22 cellular contexts compared by ENCODE assay signal in genomic region chr12:14607561-14607960, GRCh38. TPM values are rescaled to one million over a fixed set of nuclear protein-coding genes. Genes with fewer than 3 reads are reported as not detected.
A peak's percentile ranks its signal among the peaks of the same experiment; 100 is the strongest.
DNase-seq lines count a peak whose midpoint lies in the region; ATAC-seq, FAIRE-seq and TF ChIP-seq lines count a peak whose summit lies in the region.
"Had no signal": no experiment of that assay in that cellular context is flagged by ENCODE, and none has a peak within 500 bp of the region (broad histone marks: within the 10 kb centered on the region; RNA-seq: fewer than 3 reads in every experiment).

No MANE protein-coding gene starts in this region.

- H3K36me3 ChIP-seq in spleen, result no peaks in the 10 kb centered on the region
- H3K36me3 ChIP-seq: SJCRH30 had no signal

- peaks cover 0 to 89% (median 80%) of the 10 kb centered on the region in 8 donors for H3K9me3 ChIP-seq in spleen

- FAIRE-seq in GM19239 (lab: Jason Lieb, UNC), result no peak
- FAIRE-seq: GM12878 had no signal

- no peaks in the 10 kb centered on the region for H3K27me3 ChIP-seq in spleen (replicated peaks in 1 of 7)
- H3K27me3 ChIP-seq: SJCRH30 had no signal

- no peak for TF ChIP-seq POLR2A in spleen (IDR thresholded peaks at IDR 0.05)

- peaks cover 0 to 7% (median 0%) of the 10 kb centered on the region in 6 donors for H3K4me1 ChIP-seq in spleen
- H3K4me1 ChIP-seq: SJCRH30 had no signal

- peak overlapping the region in 5 of 8 donors; percentile 3 to 75 (median 53) for H3K27ac ChIP-seq in spleen
- H3K27ac ChIP-seq: SJCRH30 had no signal

- intact Hi-C loops in spleen (cut with DNase I; ENCODE audit: low total_unique reads), result no loop called here

- no peak for TF ChIP-seq CTCF in spleen (IDR thresholded peaks at IDR 0.05 in 8 of 11, conservative IDR thresholded peaks at IDR 0.05 in 3 of 11)

- DNase-seq in Kasumi-1 (lab: John Stamatoyannopoulos, UW) (peak; percentile 19), NOMO-1 treated with DMSO at 0.1 percent for 48 hours (lab: John Stamatoyannopoulos, UW; ENCODE audit: unreplicated experiment) (peak; percentile 92), SKM-1 (lab: John Stamatoyannopoulos, UW; ENCODE audit: unreplicated experiment) (peak; percentile 52), spleen (no peak), GM19239 (ENCODE audit: insufficient read length, low spot score) (no peak), NK-92 (lab: John Stamatoyannopoulos, UW; ENCODE audit: unreplicated experiment) (no peak)
- DNase-seq: Caco-2; CD4-positive, alpha-beta memory T cell; DMS 273 treated with DMSO at 0.1 percent for 48 hours; DMS79 treated with DMSO at 0.1 percent for 48 hours; GOT3; NCI-H1092 treated with DMSO at 0.1 percent for 48 hours; NCI-H146; NCI-H2029 treated with DMSO at 0.1 percent for 48 hours; NCI-H226; NCI-H524; NCI-H774; SJCRH30 had no signal

- no peak overlapping the region for H3K4me3 ChIP-seq in spleen
- H3K4me3 ChIP-seq: GM12878, SJCRH30 had no signal

- no peak for ATAC-seq in GM18520 (IDR thresholded peaks at IDR 0.05; ENCODE audit: unreplicated experiment)
- ATAC-seq: GM12878, HCT116 had no signal

RNA-seq across cellular contexts. Expression of gene PLBD1, which starts 39.9 kb away (rescaled TPM):
- total RNA-seq in spleen, result 10 to 100 TPM; 26.8 to 83.2 (median 36.3) TPM
- polyA plus RNA-seq in spleen, result 1 to 10 TPM; 3.1 to 8.3 (median 5.5) TPM
- total RNA-seq: A673, SJCRH30 had no signal

Comparison
In these comparisons a context has a peak if more than half of its experiments do, and no peak if none do; other contexts are left out.
1. DNase-seq: peak in Kasumi-1 (2 of 2), NOMO-1 treated with DMSO at 0.1 percent for 48 hours (single experiment) and SKM-1 (single experiment); none in spleen (single experiment), GM19239 (single experiment) and NK-92 (single experiment).